20 cellular contexts compared by ENCODE assay signal in the genomic region with DNA sequence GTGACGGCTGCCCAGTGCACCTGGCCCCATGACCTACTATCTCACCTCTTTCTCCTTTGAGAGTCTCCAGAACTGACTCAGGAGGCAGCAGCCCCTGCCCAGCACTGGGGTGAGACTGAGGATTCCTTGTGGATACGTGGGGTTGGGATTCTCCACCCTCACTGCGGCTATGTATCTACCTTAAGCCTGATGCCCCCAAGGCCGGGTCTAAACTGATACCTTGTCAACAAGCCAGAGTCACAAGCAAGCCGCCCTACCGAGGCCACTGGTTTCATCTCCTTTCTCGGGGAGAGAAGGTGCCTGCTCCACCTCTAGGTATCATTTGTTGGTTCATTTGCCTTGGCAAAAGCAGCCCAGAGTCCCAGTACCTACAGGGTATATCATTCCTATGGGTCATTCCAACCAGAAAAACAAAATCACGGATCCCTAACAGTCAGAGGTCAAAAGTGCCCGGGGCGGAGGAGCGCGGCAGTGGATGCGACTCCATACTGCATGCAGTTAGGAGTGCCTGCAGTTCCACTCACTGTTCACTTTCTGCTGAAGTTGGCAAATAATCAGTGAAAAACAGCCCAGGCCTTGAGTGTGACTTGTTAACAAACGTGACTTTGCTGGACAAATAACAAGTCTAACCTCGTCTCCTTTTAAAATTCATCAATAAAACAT.
"Had no signal": no experiment of that assay in that cellular context is flagged by ENCODE, and none has a peak within 500 bp of the region (broad histone marks: within the 10 kb centered on the region; RNA-seq: fewer than 3 reads in every experiment).

No MANE protein-coding gene starts in this region.

- H3K36me3 ChIP-seq: colonic mucosa had no signal

- H3K9me3 ChIP-seq: colonic mucosa, heart left ventricle, psoas muscle, testis, tibial nerve, upper lobe of right lung, vagina had no signal

- H3K27ac ChIP-seq: colonic mucosa, parathyroid adenoma, psoas muscle, testis, tibial nerve, upper lobe of right lung, vagina had no signal

- H3K27me3 ChIP-seq: colonic mucosa, heart left ventricle, testis, tibial nerve, upper lobe of right lung, vagina had no signal

- ATAC-seq: heart left ventricle; psoas muscle; stimulated activated naive CD8-positive, alpha-beta T cell treated with anti-CD3 and anti-CD28 coated beads, Interleukin-15, Interleukin-2, amounts not matched to agents 100 U/mL and 50 U/mL, for 24 hours; upper lobe of right lung had no signal

- H3K4me1 ChIP-seq: colonic mucosa, parathyroid adenoma, vagina had no signal

- DNase-seq: cerebellar nuclear complex; colonic mucosa; dermis blood vessel endothelial cell; effector CD4-positive, alpha-beta T cell; foreskin melanocyte; hippocampal formation; midbrain; naive B cell; occipital lobe; psoas muscle; retina; small intestine; stimulated activated CD4-positive, alpha-beta T cell treated with anti-CD3 and anti-CD28 coated beads, Interleukin-2, amount 100 ng/mL, for 48 hours; stimulated activated naive CD8-positive, alpha-beta T cell treated with anti-CD3 and anti-CD28 coated beads, Interleukin-15, Interleukin-2, amounts not matched to agents 100 U/mL and 50 U/mL, for 24 hours; testis; upper lobe of right lung had no signal

- H3K4me3 ChIP-seq: colonic mucosa, heart left ventricle, psoas muscle, testis, tibial nerve, upper lobe of right lung, vagina had no signal

- FAIRE-seq: small intestine had no signal
